ENCODE assay signal across 15 cellular contexts in genomic region chr5:157519579-157520253, GRCh38. TPM values are rescaled to one million over a fixed set of nuclear protein-coding genes. Genes with fewer than 3 reads are reported as not detected.
DNase-seq lines count a peak whose midpoint lies in the region; ATAC-seq and TF ChIP-seq lines count a peak whose summit lies in the region.
"Had no signal": no experiment of that assay in that cellular context is flagged by ENCODE, and none has a peak within 500 bp of the region (broad histone marks: within the 10 kb centered on the region; RNA-seq: fewer than 3 reads in every experiment).

No MANE protein-coding gene starts in this region.

- H3K4me1 Mint-ChIP-seq in progenitor cell of endocrine pancreas (ENCODE audit: low read depth) = no peaks in the 10 kb centered on the region

- H3K27ac ChIP-seq in muscle layer of colon (ENCODE audit: low read depth, low read length) = peak overlapping the region; percentile 19
- H3K27ac ChIP-seq: colonic mucosa, SJSA1, suprapubic skin had no signal

- no peak overlapping the region for H3K4me3 Mint-ChIP-seq in progenitor cell of endocrine pancreas (ENCODE audit: low read depth)
- H3K4me3 Mint-ChIP-seq: activated CD4-positive, alpha-beta T cell treated with anti-CD3 and anti-CD28 coated beads for 36 hours had no signal

- no peak overlapping the region for H3K27ac Mint-ChIP-seq in progenitor cell of endocrine pancreas
- H3K27ac Mint-ChIP-seq: activated CD4-positive, alpha-beta T cell treated with anti-CD3 and anti-CD28 coated beads for 36 hours; activated naive CD4-positive, alpha-beta T cell treated with anti-CD3 and anti-CD28 coated beads, Interleukin-2, amount 50 U/mL, for 72 hours had no signal

- no peaks in the 10 kb centered on the region for H3K27me3 Mint-ChIP-seq in progenitor cell of endocrine pancreas
- H3K27me3 Mint-ChIP-seq: activated CD4-positive, alpha-beta T cell treated with anti-CD3 and anti-CD28 coated beads for 36 hours had no signal

- no peak overlapping the region for H3K4me3 ChIP-seq in muscle layer of colon (ENCODE audit: low read depth in 1 of 2, low read length in 2 of 2)
- H3K4me3 ChIP-seq in HAP-1 = no peak overlapping the region
- H3K4me3 ChIP-seq: colonic mucosa, SJSA1, suprapubic skin had no signal

- in situ Hi-C loops in HAP-1 (cut with MboI; ENCODE audit: low sequenced_read_pairs) = no loop called here

- H3K4me1 ChIP-seq in muscle layer of colon (ENCODE audit: insufficient read depth, low read length) (peaks cover 59% of the 10 kb centered on the region), HAP-1 (no peaks in the 10 kb centered on the region)
- H3K4me1 ChIP-seq: colonic mucosa had no signal

- H3K27me3 ChIP-seq in muscle layer of colon (ENCODE audit: control insufficient read depth in 1 of 2, insufficient read depth in 2 of 2, low read length in 2 of 2) = no peaks in the 10 kb centered on the region
- no peaks in the 10 kb centered on the region for H3K27me3 ChIP-seq in HAP-1 (ENCODE audit: low read depth)
- H3K27me3 ChIP-seq: colonic mucosa, SJSA1, suprapubic skin had no signal

- intact Hi-C loops in cardiac septum (cut with DNase I) = no loop called here

- H3K9me3 Mint-ChIP-seq in progenitor cell of endocrine pancreas (ENCODE audit: low read depth) = no peaks in the 10 kb centered on the region
- H3K9me3 Mint-ChIP-seq: activated naive CD4-positive, alpha-beta T cell treated with anti-CD3 and anti-CD28 coated beads, Interleukin-2, amount 50 U/mL, for 72 hours had no signal

- peak; percentile 42 for ATAC-seq in GM18519 (IDR thresholded peaks at IDR 0.05; ENCODE audit: low FRiP score, unreplicated experiment)
- ATAC-seq in GM21367 (IDR thresholded peaks at IDR 0.05; ENCODE audit: unreplicated experiment) = peak; percentile 58
- ATAC-seq in HG03095 (IDR thresholded peaks at IDR 0.05; ENCODE audit: unreplicated experiment) = peak; percentile 67
- ATAC-seq: left colon had no signal

- H3K36me3 ChIP-seq in muscle layer of colon (ENCODE audit: insufficient read depth, low read length) (peaks cover 32% of the 10 kb centered on the region), HAP-1 (replicated peaks) (no peaks in the 10 kb centered on the region)
- H3K36me3 ChIP-seq: colonic mucosa, suprapubic skin had no signal

- H3K9ac ChIP-seq in muscle layer of colon (ENCODE audit: low read length) = no peak overlapping the region

- TF ChIP-seq CTCF in progenitor cell of endocrine pancreas (IDR thresholded peaks at IDR 0.05; ENCODE audit: unreplicated experiment) = no peak

- DNase-seq in HAP-1 (ENCODE audit: low spot score in 2 of 2) (no peak), progenitor cell of endocrine pancreas (ENCODE audit: low spot score, unreplicated experiment) (no peak), cardiac septum (ENCODE audit: low spot score) (no peak)
- DNase-seq: colonic mucosa, left colon, NCI-H226, occipital lobe had no signal

- no peaks in the 10 kb centered on the region for H3K36me3 Mint-ChIP-seq in progenitor cell of endocrine pancreas (ENCODE audit: insufficient read depth)

- H3K9me3 ChIP-seq in muscle layer of colon (ENCODE audit: low read length) (no peaks in the 10 kb centered on the region), HAP-1 (no peaks in the 10 kb centered on the region)
- H3K9me3 ChIP-seq: colonic mucosa, SJSA1, suprapubic skin had no signal

RNA-seq across cellular contexts. Expression of gene ADAM19, which starts 55.9 kb away (rescaled TPM):
- total RNA-seq in progenitor cell of endocrine pancreas = 13.4 and 15.9 TPM in 2 replicates
- 97.1 TPM for total RNA-seq in cardiac septum

RNA-seq across cellular contexts. Expression of gene NIPAL4, which starts 59.7 kb away (rescaled TPM):
- total RNA-seq in progenitor cell of endocrine pancreas = not detected in 2 replicates
- 0.30 TPM for total RNA-seq in cardiac septum
- total RNA-seq: occipital lobe had no signal
